ENCODE assay signal across 1 cellular context in genomic region chr9:96327694-96328352, GRCh38.
A peak's percentile ranks its signal among the peaks of the same experiment; 100 is the strongest.
TF ChIP-seq lines count a peak whose summit lies in the region.

No MANE protein-coding gene starts in this region.

TF ChIP-seq in HepG2, 621 proteins besides CTCF, POLR2A, EP300 and RAD21 (continued from another document):
- TF ChIP-seq ZNF770 (CRISPR knock-in tag; IDR thresholded peaks at IDR 0.05) (peak; percentile 91), ZNF10 (CRISPR knock-in tag; IDR thresholded peaks at IDR 0.05; ENCODE audit: borderline replicate concordance, low read depth) (no peak), ZNF558 (CRISPR knock-in tag; IDR thresholded peaks at IDR 0.05; ENCODE audit: borderline replicate concordance) (no peak), KAT2B (IDR thresholded peaks at IDR 0.05; ENCODE audit: borderline replicate concordance, low read depth, low read length) (no peak), HOXA9 (CRISPR knock-in tag; IDR thresholded peaks at IDR 0.05; ENCODE audit: borderline replicate concordance) (no peak), STAG1 (CRISPR knock-in tag; IDR thresholded peaks at IDR 0.05) (peak; percentile 72), FOSL2 (CRISPR knock-in tag; IDR thresholded peaks at IDR 0.05) (peak; percentile 27; the same call in 1 of the 2 replicates), ADNP (CRISPR knock-in tag; IDR thresholded peaks at IDR 0.05) (no peak), IKZF4 (CRISPR knock-in tag; IDR thresholded peaks at IDR 0.05; ENCODE audit: borderline replicate concordance, low read depth, not compliant biosample characterization) (no peak), TP53 (CRISPR knock-in tag; conservative IDR thresholded peaks at IDR 0.05) (no peak), SUZ12 (IDR thresholded peaks at IDR 0.05; ENCODE audit: low read depth, low read length) (no peak)
- TF ChIP-seq, protein P1, sequence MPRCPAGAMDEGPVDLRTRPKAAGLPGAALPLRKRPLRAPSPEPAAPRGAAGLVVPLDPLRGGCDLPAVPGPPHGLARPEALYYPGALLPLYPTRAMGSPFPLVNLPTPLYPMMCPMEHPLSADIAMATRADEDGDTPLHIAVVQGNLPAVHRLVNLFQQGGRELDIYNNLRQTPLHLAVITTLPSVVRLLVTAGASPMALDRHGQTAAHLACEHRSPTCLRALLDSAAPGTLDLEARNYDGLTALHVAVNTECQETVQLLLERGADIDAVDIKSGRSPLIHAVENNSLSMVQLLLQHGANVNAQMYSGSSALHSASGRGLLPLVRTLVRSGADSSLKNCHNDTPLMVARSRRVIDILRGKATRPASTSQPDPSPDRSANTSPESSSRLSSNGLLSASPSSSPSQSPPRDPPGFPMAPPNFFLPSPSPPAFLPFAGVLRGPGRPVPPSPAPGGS (CRISPR knock-in tag; IDR thresholded peaks at IDR 0.05), result no peak
